Comparison of ENCODE assay signal across 8 cellular contexts in genomic region chr10:22988581-22989360, GRCh38.
DNase-seq lines count a peak whose midpoint lies in the region; ATAC-seq and TF ChIP-seq lines count a peak whose summit lies in the region.

No MANE protein-coding gene starts in this region.

- no peaks in the 10 kb centered on the region for H3K9me3 Mint-ChIP-seq in activated naive CD4-positive, alpha-beta T cell treated with anti-CD3 and anti-CD28 coated beads, Interleukin-2, amount 10 ng/mL, durations not matched to agents 7 days and 5 days
- no peaks in the 10 kb centered on the region for H3K9me3 Mint-ChIP-seq in progenitor cell of endocrine pancreas (ENCODE audit: low read depth)

- no peak for TF ChIP-seq POLR2A in uterus (IDR thresholded peaks at IDR 0.05)

- peaks cover 5% of the 10 kb centered on the region for H3K4me1 ChIP-seq in A673 (ENCODE audit: insufficient read depth, low read length, poor library complexity, severe bottlenecking)
- no peaks in the 10 kb centered on the region for H3K4me1 ChIP-seq in uterus

- H3K27ac ChIP-seq in A673 (ENCODE audit: low read depth, low read length, poor library complexity, severe bottlenecking) (no peak overlapping the region), uterus (no peak overlapping the region)

- no peak overlapping the region for H3K4me3 Mint-ChIP-seq in activated naive CD4-positive, alpha-beta T cell treated with anti-CD3 and anti-CD28 coated beads, Interleukin-2, amount 10 ng/mL, durations not matched to agents 7 days and 5 days
- H3K4me3 Mint-ChIP-seq in progenitor cell of endocrine pancreas (ENCODE audit: low read depth), result no peak overlapping the region

- BruUV-seq in A673 (replicated peaks; lab: Mats Ljungman, UMichigan), result no TSS peak

- peak; percentile 66 for ATAC-seq in GM18907 (IDR thresholded peaks at IDR 0.05; ENCODE audit: unreplicated experiment)

- H3K27ac Mint-ChIP-seq in activated naive CD4-positive, alpha-beta T cell treated with anti-CD3 and anti-CD28 coated beads, Interleukin-2, amount 10 ng/mL, durations not matched to agents 7 days and 5 days, result no peak overlapping the region
- peak overlapping the region; percentile 25 for H3K27ac Mint-ChIP-seq in progenitor cell of endocrine pancreas

- DNase-seq in A673 (ENCODE audit: low spot score) (peak; percentile 76), M059J (ENCODE audit: low read depth) (peak; percentile 39), SK-N-DZ (ENCODE audit: low spot score) (peak; percentile 61), glomerular endothelial cell (ENCODE audit: extremely low read depth, low read depth, low spot score) (peak; percentile 57), progenitor cell of endocrine pancreas (ENCODE audit: low spot score, unreplicated experiment) (peak; percentile 48), uterus (peak; percentile 39 to 64)
- peak; percentile 75 for DNase-seq in activated naive CD4-positive, alpha-beta T cell treated with anti-CD3 and anti-CD28 coated beads, Interleukin-2, amount 10 ng/mL, durations not matched to agents 7 days and 5 days

- intact Hi-C loops in A673 (cut with micrococcal nuclease; ENCODE audit: unreplicated experiment), result loop anchor here (2.0 to 10.0 kb wide), 5 partner anchors 79 to 986 kb away; partner anchors contain the start of genes DNAJC1 and SPAG6
- intact Hi-C loops in uterus (cut with DNase I; ENCODE audit: low total_unique reads), result no loop called here

- H3K4me3 ChIP-seq in A673 (ENCODE audit: low read depth, low read length, poor library complexity, severe bottlenecking), result no peak overlapping the region
- H3K4me3 ChIP-seq in uterus, result no peak overlapping the region

- TF ChIP-seq CTCF in A673 (conservative IDR thresholded peaks at IDR 0.05; ENCODE audit: low read depth, low read length), result peak; percentile 92
- TF ChIP-seq CTCF in progenitor cell of endocrine pancreas (IDR thresholded peaks at IDR 0.05; ENCODE audit: unreplicated experiment), result peak; percentile 94
- peak; percentile 82 to 92 (median 90) for TF ChIP-seq CTCF in uterus (IDR thresholded peaks at IDR 0.05)

- H3K4me1 Mint-ChIP-seq in activated naive CD4-positive, alpha-beta T cell treated with anti-CD3 and anti-CD28 coated beads, Interleukin-2, amount 10 ng/mL, durations not matched to agents 7 days and 5 days, result peaks cover 19% of the 10 kb centered on the region
- H3K4me1 Mint-ChIP-seq in progenitor cell of endocrine pancreas (ENCODE audit: low read depth), result peaks cover 34% of the 10 kb centered on the region

- no peaks in the 10 kb centered on the region for H3K27me3 ChIP-seq in A673 (replicated peaks; ENCODE audit: insufficient read depth, low read depth, low read length, poor library complexity)
- H3K27me3 ChIP-seq in uterus, result no peaks in the 10 kb centered on the region

- H3K36me3 Mint-ChIP-seq in activated naive CD4-positive, alpha-beta T cell treated with anti-CD3 and anti-CD28 coated beads, Interleukin-2, amount 10 ng/mL, durations not matched to agents 7 days and 5 days, result no peaks in the 10 kb centered on the region
- H3K36me3 Mint-ChIP-seq in progenitor cell of endocrine pancreas (ENCODE audit: insufficient read depth), result no peaks in the 10 kb centered on the region

- H3K27me3 Mint-ChIP-seq in activated naive CD4-positive, alpha-beta T cell treated with anti-CD3 and anti-CD28 coated beads, Interleukin-2, amount 10 ng/mL, durations not matched to agents 7 days and 5 days, result peaks cover 17% of the 10 kb centered on the region
- H3K27me3 Mint-ChIP-seq in progenitor cell of endocrine pancreas, result no peaks in the 10 kb centered on the region

- H3K9me3 ChIP-seq in A673 (ENCODE audit: low read depth, low read length, poor library complexity, severe bottlenecking) (no peaks in the 10 kb centered on the region), uterus (no peaks in the 10 kb centered on the region)

- CTCF ChIA-PET in A673 (lab: Charles Lee), result interaction anchor here (0.6 to 1.1 kb wide), 3 partner anchors 12 to 415 kb away, joined by 4 to 5 read pairs (median 4); no protein-coding TSS in a partner anchor
- CTCF ChIA-PET in activated naive CD4-positive, alpha-beta T cell treated with anti-CD3 and anti-CD28 coated beads, Interleukin-2, amount 10 ng/mL, durations not matched to agents 7 days and 5 days (lab: Charles Lee), result interaction anchor here (0.6 to 4.8 kb wide), 20 partner anchors 15 to 1073 kb away, joined by 3 to 49 read pairs (median 3); partner anchors contain the start of gene DNAJC1

- POLR2A ChIA-PET in A673 (lab: Charles Lee; ENCODE audit: low non-redundant PET), result interaction anchor here (0.6 kb wide), 1 partner anchor 991 kb away, joined by 3 read pairs; no protein-coding TSS in a partner anchor

- no peaks in the 10 kb centered on the region for H3K36me3 ChIP-seq in A673 (ENCODE audit: insufficient read depth, low read length, poor library complexity, severe bottlenecking)
- no peaks in the 10 kb centered on the region for H3K36me3 ChIP-seq in uterus
